In genomic region chr1:43901562-43901961, GRCh38 we compare ENCODE assay signal across 19 cellular contexts. TPM values are rescaled to one million over a fixed set of nuclear protein-coding genes. Genes with fewer than 3 reads are reported as not detected.
DNase-seq lines count a peak whose midpoint lies in the region; ATAC-seq and TF ChIP-seq lines count a peak whose summit lies in the region.
"Had no signal": no experiment of that assay in that cellular context is flagged by ENCODE, and none has a peak within 500 bp of the region (broad histone marks: within the 10 kb centered on the region; RNA-seq: fewer than 3 reads in every experiment).

No MANE protein-coding gene starts in this region.

- POLR2A ChIA-PET in CD8-positive, alpha-beta memory T cell (lab: Charles Lee), result no interaction called here

- peak overlapping the region in 9 of 11 experiments; percentile 20 to 84 (median 73); a peak in 16 of 22 replicates for H3K4me2 ChIP-seq in BLaER1 treated with 17β-estradiol and CSF1 and Interleukin-3, amounts not matched to agents 10 nM and 100 nM
- H3K4me2 ChIP-seq: KMS-11 had no signal

- no peak for DNase-seq in CD8-positive, alpha-beta memory T cell
- peak; percentile 16 for DNase-seq in dermis blood vessel endothelial cell
- DNase-seq in mucosa of descending colon, result no peak
- DNase-seq in activated naive CD4-positive, alpha-beta T cell treated with Interleukin-2 at 50 U/mL for 16 hours, result no peak
- no peak for DNase-seq in nucleus accumbens (lab: John Stamatoyannopoulos, UW)
- DNase-seq in AML-193 (lab: John Stamatoyannopoulos, UW), result no peak
- DNase-seq: GM23248, H9, NCI-H1105, NCI-H226, NCI-H524, NCI-H774 had no signal

- peak overlapping the region in 2 of 8 donors; percentile 1 to 93 for H3K27ac Mint-ChIP-seq in CD8-positive, alpha-beta memory T cell
- H3K27ac Mint-ChIP-seq: H9 had no signal

- peak overlapping the region in 2 of 11 experiments; percentile 21 to 39; a peak in 1 of 22 replicates for H3K9ac ChIP-seq in BLaER1 treated with 17β-estradiol and CSF1 and Interleukin-3, amounts not matched to agents 10 nM and 100 nM
- H3K9ac ChIP-seq: GM23248, KMS-11 had no signal

- H3K27me3 ChIP-seq in BLaER1 treated with 17β-estradiol and CSF1 and Interleukin-3, amounts not matched to agents 10 nM and 100 nM, result no peaks in the 10 kb centered on the region
- H3K27me3 ChIP-seq in CD8-positive, alpha-beta memory T cell (ENCODE audit: insufficient read depth, low read length, poor library complexity, severe bottlenecking), result no peaks in the 10 kb centered on the region
- H3K27me3 ChIP-seq: SJSA1 had no signal

- TF ChIP-seq CTCF in mucosa of descending colon (IDR thresholded peaks at IDR 0.05), result no peak

- ATAC-seq in mucosa of descending colon (peak; percentile 20), HG02840 (IDR thresholded peaks at IDR 0.05; ENCODE audit: low FRiP score, unreplicated experiment) (no peak)
- ATAC-seq: Right ventricle myocardium inferior had no signal

- H3K27ac ChIP-seq in BLaER1 treated with 17β-estradiol and CSF1 and Interleukin-3, amounts not matched to agents 10 nM and 100 nM, result peak overlapping the region in 4 of 11 experiments; percentile 16 to 47 (median 36); a peak in 3 of 22 replicates
- H3K27ac ChIP-seq in CD8-positive, alpha-beta memory T cell (ENCODE audit: low read depth, low read length), result peak overlapping the region; percentile 18
- H3K27ac ChIP-seq: GM23248, HL-60, KMS-11, SJSA1 had no signal

- H3K4me1 Mint-ChIP-seq in CD8-positive, alpha-beta memory T cell, result peaks cover 0 to 3% (median under 1%) of the 10 kb centered on the region in 3 donors
- H3K4me1 Mint-ChIP-seq: H9 had no signal

- H3K4me3 Mint-ChIP-seq in CD8-positive, alpha-beta memory T cell, result peak overlapping the region in 1 of 7 donors; percentile 23
- H3K4me3 Mint-ChIP-seq: H9 had no signal

- H3K9me3 ChIP-seq in BLaER1 treated with 17β-estradiol and CSF1 and Interleukin-3, amounts not matched to agents 10 nM and 100 nM (replicated peaks in 1 of 11), result no peaks in the 10 kb centered on the region
- H3K9me3 ChIP-seq in CD8-positive, alpha-beta memory T cell (ENCODE audit: low read length), result no peaks in the 10 kb centered on the region
- no peaks in the 10 kb centered on the region for H3K9me3 ChIP-seq in mucosa of descending colon
- H3K9me3 ChIP-seq: SJSA1 had no signal

- no peaks in the 10 kb centered on the region for H3K27me3 Mint-ChIP-seq in CD8-positive, alpha-beta memory T cell

- CTCF ChIA-PET in CD8-positive, alpha-beta memory T cell (lab: Charles Lee), result no interaction called here

- no peaks in the 10 kb centered on the region; a peak in 1 of 22 replicates for H4K20me1 ChIP-seq in BLaER1 treated with 17β-estradiol and CSF1 and Interleukin-3, amounts not matched to agents 10 nM and 100 nM

- H3K36me3 ChIP-seq in BLaER1 treated with 17β-estradiol and CSF1 and Interleukin-3, amounts not matched to agents 10 nM and 100 nM, result peaks cover 24 to 53% (median 42%) of the 10 kb centered on the region in 11 experiments
- H3K36me3 ChIP-seq in CD8-positive, alpha-beta memory T cell (ENCODE audit: insufficient read depth, low read length), result peaks cover 11% of the 10 kb centered on the region
- no peaks in the 10 kb centered on the region for H3K36me3 ChIP-seq in mucosa of descending colon (ENCODE audit: low read depth)

- peaks cover 0 to 38% (median 8%) of the 10 kb centered on the region in 3 donors for H3K36me3 Mint-ChIP-seq in CD8-positive, alpha-beta memory T cell

- H3K4me1 ChIP-seq in BLaER1 treated with 17β-estradiol and CSF1 and Interleukin-3, amounts not matched to agents 10 nM and 100 nM, result peaks cover 9 to 38% (median 33%) of the 10 kb centered on the region in 10 experiments; a peak in 17 of 20 replicates
- H3K4me1 ChIP-seq in CD8-positive, alpha-beta memory T cell (ENCODE audit: insufficient read depth, low read length), result no peaks in the 10 kb centered on the region
- no peaks in the 10 kb centered on the region for H3K4me1 ChIP-seq in mucosa of descending colon (ENCODE audit: low read depth)
- H3K4me1 ChIP-seq: SJSA1 had no signal

- intact Hi-C loops in mucosa of descending colon (cut with DNase I, micrococcal nuclease), result no loop called here

- no peak overlapping the region for H3K4me3 ChIP-seq in BLaER1 treated with 17β-estradiol and CSF1 and Interleukin-3, amounts not matched to agents 10 nM and 100 nM
- no peak overlapping the region for H3K4me3 ChIP-seq in CD8-positive, alpha-beta memory T cell (ENCODE audit: low read length)
- H3K4me3 ChIP-seq in mucosa of descending colon, result no peak overlapping the region
- H3K4me3 ChIP-seq: GM23248, SJSA1 had no signal

- no peaks in the 10 kb centered on the region for H3K9me3 Mint-ChIP-seq in CD8-positive, alpha-beta memory T cell
- H3K9me3 Mint-ChIP-seq: H9 had no signal

RNA-seq across cellular contexts. Expression of gene ARTN, which starts 32.0 kb away (rescaled TPM):
- total RNA-seq in CD8-positive, alpha-beta memory T cell, result under 1 TPM; 0.22 to 0.49 TPM
- polyA plus RNA-seq in CD8-positive, alpha-beta memory T cell, result not detected
- total RNA-seq in dermis blood vessel endothelial cell (not detected in 2 replicates), mucosa of descending colon (10 to 100 TPM in 1 of 3 donors, 1 to 10 TPM in 2; 6.9 to 14.2 (median 7.4) TPM)
- total RNA-seq: HT-29, SJSA1 had no signal
- polyA plus RNA-seq: GM23248 had no signal

RNA-seq across cellular contexts. Expression of gene IPO13, which starts 45.2 kb away (rescaled TPM):
- total RNA-seq in CD8-positive, alpha-beta memory T cell, result 10 to 100 TPM; 28.9 to 32.1 TPM
- polyA plus RNA-seq in CD8-positive, alpha-beta memory T cell, result 16.0 TPM
- 14.8 and 17.3 TPM in 2 replicates for total RNA-seq in dermis blood vessel endothelial cell
- 10 to 100 TPM; 21.5 to 32.6 (median 22.3) TPM for total RNA-seq in mucosa of descending colon
